ENCODE assay signal across 29 cellular contexts in genomic region chr5:11793396-11793795, GRCh38.
"Had no signal": no experiment of that assay in that cellular context is flagged by ENCODE, and none has a peak within 500 bp of the region (broad histone marks: within the 10 kb centered on the region; RNA-seq: fewer than 3 reads in every experiment).

No MANE protein-coding gene starts in this region.

- H3K4me1 Mint-ChIP-seq: activated T-helper 17 cell treated with anti-CD3 and anti-CD28 coated beads, Interleukin-2, amount 50 U/mL, for 72 hours had no signal

- H3K27ac Mint-ChIP-seq: activated CD8-positive, alpha-beta T cell treated with anti-CD3 and anti-CD28 coated beads for 36 hours; activated naive CD8-positive, alpha-beta T cell; activated T-helper 17 cell treated with anti-CD3 and anti-CD28 coated beads, Interleukin-2, amount 50 U/mL, for 72 hours; effector memory CD8-positive, alpha-beta T cell had no signal

- FAIRE-seq: astrocyte, colon, endothelial cell of umbilical vein had no signal

- DNase-seq: activated CD4-positive, alpha-beta T cell treated with anti-CD3 and anti-CD28 coated beads for 1 hour; activated CD4-positive, alpha-beta T cell treated with anti-CD3 and anti-CD28 coated beads for 48 hours; activated CD4-positive, alpha-beta T cell treated with anti-CD3 and anti-CD28 coated beads, Interleukin-2, amount 50 U/mL, for 1 hour; activated CD4-positive, alpha-beta T cell treated with anti-CD3 and anti-CD28 coated beads, Interleukin-2, amount 50 U/mL, for 48 hours; activated CD8-positive, alpha-beta memory T cell treated with anti-CD3 and anti-CD28 coated beads for 24 hours; activated CD8-positive, alpha-beta T cell treated with anti-CD3 and anti-CD28 coated beads for 36 hours; activated effector memory CD4-positive, alpha-beta T cell treated with Interleukin-2 at 50 U/mL for 16 hours; activated gamma-delta T cell treated with Interleukin-2 at 50 U/mL for 16 hours; activated naive CD4-positive, alpha-beta T cell treated with anti-CD3 and anti-CD28 coated beads, Interleukin-2, amount 50 U/mL, for 16 hours; activated naive CD4-positive, alpha-beta T cell treated with Interleukin-2 at 50 U/mL for 16 hours; activated T-cell treated with anti-CD3 and anti-CD28 coated beads, Interleukin-2, amount 50 U/mL, for 4 hours; amniotic stem cell; central memory CD4-positive, alpha-beta T cell; cortex of kidney; dermis blood vessel endothelial cell; effector CD4-positive, alpha-beta T cell; effector memory CD8-positive, alpha-beta T cell; esophagus squamous epithelium; foreskin melanocyte; heart right ventricle; T1000 had no signal

- H3K27me3 ChIP-seq: cardiac muscle cell, esophagus squamous epithelium, gastroesophageal sphincter, heart right ventricle, hepatocyte had no signal

- H3K36me3 ChIP-seq: cardiac muscle cell, esophagus squamous epithelium, gastroesophageal sphincter, heart right ventricle had no signal

- ATAC-seq: activated CD8-positive, alpha-beta T cell treated with anti-CD3 and anti-CD28 coated beads for 36 hours; activated T-cell treated with anti-CD3 and anti-CD28 coated beads, Interleukin-2, amount 50 U/mL, for 4 hours; activated T-helper 17 cell treated with anti-CD3 and anti-CD28 coated beads, Interleukin-2, amount 50 U/mL, for 72 hours; effector memory CD8-positive, alpha-beta T cell; gastroesophageal sphincter; heart right ventricle had no signal

- H3K4me3 Mint-ChIP-seq: activated CD8-positive, alpha-beta T cell treated with anti-CD3 and anti-CD28 coated beads for 36 hours; activated naive CD8-positive, alpha-beta T cell; activated T-cell treated with anti-CD3 and anti-CD28 coated beads, Interleukin-2, amount 50 U/mL, for 4 hours; activated T-helper 17 cell treated with anti-CD3 and anti-CD28 coated beads, Interleukin-2, amount 50 U/mL, for 72 hours; effector memory CD8-positive, alpha-beta T cell had no signal

- H3K4me3 ChIP-seq: cardiac muscle cell, esophagus squamous epithelium, gastroesophageal sphincter, heart right ventricle, hepatocyte had no signal

- H3K27me3 Mint-ChIP-seq: activated CD8-positive, alpha-beta T cell treated with anti-CD3 and anti-CD28 coated beads for 36 hours; activated naive CD8-positive, alpha-beta T cell; activated T-helper 17 cell treated with anti-CD3 and anti-CD28 coated beads, Interleukin-2, amount 50 U/mL, for 72 hours; effector memory CD8-positive, alpha-beta T cell had no signal

- H3K36me3 Mint-ChIP-seq: activated naive CD8-positive, alpha-beta T cell had no signal
